ENCODE assay signal across 9 cellular contexts in genomic region chr5:73135429-73136276, GRCh38. TPM values are rescaled to one million over a fixed set of nuclear protein-coding genes. Genes with fewer than 3 reads are reported as not detected.
DNase-seq lines count a peak whose midpoint lies in the region; ATAC-seq and TF ChIP-seq lines count a peak whose summit lies in the region.
"Had no signal": no experiment of that assay in that cellular context is flagged by ENCODE, and none has a peak within 500 bp of the region (broad histone marks: within the 10 kb centered on the region; RNA-seq: fewer than 3 reads in every experiment).

No MANE protein-coding gene starts in this region.

- ATAC-seq in upper lobe of right lung (peak; percentile 20), left lobe of liver (no peak), HG03097 (IDR thresholded peaks at IDR 0.05; ENCODE audit: low FRiP score, unreplicated experiment) (no peak), GM21447 (IDR thresholded peaks at IDR 0.05; ENCODE audit: unreplicated experiment) (no peak)
- ATAC-seq: Right ventricle myocardium inferior had no signal

- no peaks in the 10 kb centered on the region for H3K27me3 ChIP-seq in NT2/D1 (ENCODE audit: insufficient read depth, insufficient read length)
- H3K27me3 ChIP-seq in upper lobe of right lung, result peaks cover 7% of the 10 kb centered on the region

- H3K27ac ChIP-seq in upper lobe of right lung, result no peak overlapping the region

- peaks cover 3% of the 10 kb centered on the region for H3K4me1 ChIP-seq in NT2/D1 (ENCODE audit: insufficient read depth, insufficient read length)
- no peaks in the 10 kb centered on the region for H3K4me1 ChIP-seq in upper lobe of right lung

- H3K9me3 ChIP-seq in NT2/D1 (ENCODE audit: insufficient read depth, low read length), result no peaks in the 10 kb centered on the region
- H3K9me3 ChIP-seq in upper lobe of right lung, result no peaks in the 10 kb centered on the region

- H3K36me3 ChIP-seq in NT2/D1 (ENCODE audit: insufficient read depth, insufficient read length, low read length) (no peaks in the 10 kb centered on the region), upper lobe of right lung (no peaks in the 10 kb centered on the region)

- peak; percentile 3 for DNase-seq in stimulated activated naive CD4-positive, alpha-beta T cell treated with Interleukin-2 at 50 U/mL for 16 hours (lab: John Stamatoyannopoulos, UW)
- no peak for DNase-seq in stimulated activated naive CD4-positive, alpha-beta T cell (lab: John Stamatoyannopoulos, UW)
- peak; percentile 43 for DNase-seq in NT2/D1 (ENCODE audit: low read depth, low spot score)
- DNase-seq in fibroblast of the aortic adventitia (ENCODE audit: low read depth), result peak; percentile 28
- DNase-seq in upper lobe of right lung, result no peak
- DNase-seq in left lobe of liver (ENCODE audit: low spot score), result no peak

- no peak overlapping the region for H3K4me3 ChIP-seq in NT2/D1 (ENCODE audit: insufficient read length, low read depth)
- no peak overlapping the region for H3K4me3 ChIP-seq in fibroblast of the aortic adventitia (ENCODE audit: low read depth, low read length)
- H3K4me3 ChIP-seq in upper lobe of right lung, result no peak overlapping the region

- H3K9ac ChIP-seq in NT2/D1 (ENCODE audit: insufficient read length, low read depth), result no peak overlapping the region

- TF ChIP-seq CTCF in fibroblast of the aortic adventitia (IDR thresholded peaks at IDR 0.05; ENCODE audit: insufficient read depth, low read length), result peak; percentile 56
- TF ChIP-seq CTCF in upper lobe of right lung (IDR thresholded peaks at IDR 0.05), result peak; percentile 20

- intact Hi-C loops in upper lobe of right lung (cut with DNase I), result no loop called here

RNA-seq across cellular contexts. Expression of gene TMEM171, which starts 15.3 kb away (rescaled TPM):
- 0.90 and 13.1 TPM in 2 replicates for total RNA-seq in fibroblast of the aortic adventitia (ENCODE audit: low replicate concordance)
- 0.43 TPM for total RNA-seq in upper lobe of right lung
- total RNA-seq in left lobe of liver, result 0.98 TPM
- total RNA-seq: Right ventricle myocardium inferior had no signal

RNA-seq across cellular contexts. Expression of gene TMEM174, which starts 37.3 kb away (rescaled TPM):
- total RNA-seq in fibroblast of the aortic adventitia (ENCODE audit: low replicate concordance) (not detected in 2 replicates), upper lobe of right lung (not detected), left lobe of liver (not detected)
- total RNA-seq: Right ventricle myocardium inferior had no signal

Comparison
In these comparisons a context has a peak if more than half of its experiments do, and no peak if none do; other contexts are left out.
1. DNase-seq: peak in stimulated activated naive CD4-positive, alpha-beta T cell treated with Interleukin-2 at 50 U/mL for 16 hours (single experiment), NT2/D1 (single experiment) and fibroblast of the aortic adventitia (single experiment); none in stimulated activated naive CD4-positive, alpha-beta T cell (0 of 6), upper lobe of right lung (single experiment) and left lobe of liver (single experiment).